Comparison of ENCODE assay signal across 15 cellular contexts in genomic region chr12:115872212-115872611, GRCh38.
A peak's percentile ranks its signal among the peaks of the same experiment; 100 is the strongest.
DNase-seq lines count a peak whose midpoint lies in the region; ATAC-seq, FAIRE-seq and TF ChIP-seq lines count a peak whose summit lies in the region.
"Had no signal": no experiment of that assay in that cellular context is flagged by ENCODE, and none has a peak within 500 bp of the region (broad histone marks: within the 10 kb centered on the region; RNA-seq: fewer than 3 reads in every experiment).

No MANE protein-coding gene starts in this region.

- H3K36me3 ChIP-seq in H1 (ENCODE audit: control insufficient read depth in 2 of 4, insufficient read depth in 4 of 4, low read length in 3 of 4) (no peaks in the 10 kb centered on the region), trophoblast cell (ENCODE audit: control insufficient read depth in 1 of 2, insufficient read depth in 2 of 2, low read length in 2 of 2) (no peaks in the 10 kb centered on the region)
- H3K36me3 ChIP-seq: brain microvascular endothelial cell had no signal

- peak overlapping the region; percentile 36 for H2BK120ac ChIP-seq in H1 (replicated peaks; ENCODE audit: low read depth, low read length)
- peak overlapping the region; percentile 98 for H2BK120ac ChIP-seq in trophoblast cell (ENCODE audit: insufficient read depth, low read length, poor library complexity)

- peak overlapping the region; percentile 44 for H4K91ac ChIP-seq in H1 (replicated peaks; ENCODE audit: insufficient read length, low read length)
- peak overlapping the region; percentile 43 for H4K91ac ChIP-seq in trophoblast cell (ENCODE audit: low read depth, low read length)

- no peak for ATAC-seq in GM21576 (IDR thresholded peaks at IDR 0.05; ENCODE audit: unreplicated experiment)
- no peak for ATAC-seq in HG03342 (IDR thresholded peaks at IDR 0.05; ENCODE audit: unreplicated experiment)
- ATAC-seq: activated CD4-positive, CD25-positive, alpha-beta regulatory T cell treated with anti-CD3 and anti-CD28 coated beads, Interleukin-2, amount 50 U/mL, for 24 hours; activated naive CD8-positive, alpha-beta T cell treated with anti-CD3 and anti-CD28 coated beads, Interleukin-2, amount 50 U/mL, for 24 hours had no signal

- H3K4me2 ChIP-seq in H1 (ENCODE audit: insufficient read depth in 1 of 2, low read depth in 2 of 2, low read length in 2 of 2) (peak overlapping the region; percentile 45 to 49; a peak in 3 of 4 replicates), trophoblast cell (ENCODE audit: low read length) (peak overlapping the region; percentile 59)

- no peaks in the 10 kb centered on the region for H3K9me3 ChIP-seq in H1 (ENCODE audit: insufficient read depth in 2 of 2, low read depth in 1 of 2, low read length in 1 of 2)
- H3K9me3 ChIP-seq in trophoblast cell (ENCODE audit: insufficient read depth, low read depth, low read length): peaks cover 4% of the 10 kb centered on the region

- no peak for TF ChIP-seq POLR2A in H1 (IDR thresholded peaks at IDR 0.05; ENCODE audit: control extremely low read depth in 1 of 2, low read depth in 2 of 2, low read length in 2 of 2)
- TF ChIP-seq POLR2A in lower leg skin (IDR thresholded peaks at IDR 0.05): no peak

- no peak overlapping the region for H4K12ac ChIP-seq in trophoblast cell (ENCODE audit: low read depth, low read length)

- POLR2A ChIA-PET in H1 (lab: Charles Lee; ENCODE audit: partially characterized antibody): interaction anchor here (0.6 to 1.8 kb wide), 4 partner anchors 10 to 297 kb away, joined by 3 to 8 read pairs (median 4); no protein-coding TSS in a partner anchor

- 0 out of 7 replicates have a peak overlapping the region, but pooled peaks of 2 of the 4 experiments have one; percentile 1 to 6 for H3K9ac ChIP-seq in H1 (replicated peaks in 1 of 4; ENCODE audit: extremely low read depth in 1 of 4, low read depth in 3 of 4, low read length in 3 of 4)
- no peak overlapping the region for H3K9ac ChIP-seq in trophoblast cell (ENCODE audit: low read length)
- H3K9ac ChIP-seq: parathyroid adenoma had no signal

- intact Hi-C loops in lower leg skin (cut with DNase I; ENCODE audit: low total_unique reads): no loop called here

- peaks cover 13 to 23% (median 18%) of the 10 kb centered on the region in 4 experiments for H3K4me1 ChIP-seq in H1 (replicated peaks in 1 of 4; ENCODE audit: control insufficient read depth in 3 of 4, insufficient read depth in 4 of 4, low read length in 3 of 4)
- H3K4me1 ChIP-seq in trophoblast cell (ENCODE audit: control insufficient read depth in 1 of 2, insufficient read depth in 2 of 2, low read length in 2 of 2): peaks cover 28 to 35% of the 10 kb centered on the region in 2 experiments
- H3K4me1 ChIP-seq: parathyroid adenoma had no signal

- H4K20me1 ChIP-seq in H1 (replicated peaks in 1 of 2; ENCODE audit: control insufficient read depth in 1 of 2, insufficient read depth in 2 of 2, low read length in 2 of 2): no peaks in the 10 kb centered on the region

- H3K23me2 ChIP-seq in H1 (ENCODE audit: low read depth, low read length): no peaks in the 10 kb centered on the region

- H2AFZ ChIP-seq in H1 (ENCODE audit: low read length): no peak overlapping the region
- no peak overlapping the region for H2AFZ ChIP-seq in trophoblast cell (ENCODE audit: insufficient read depth, low read length, poor library complexity)
- H2AFZ ChIP-seq: parathyroid adenoma had no signal

- H4K8ac ChIP-seq in H1 (ENCODE audit: extremely low read depth, insufficient read depth, low read length): no peak overlapping the region
- H4K8ac ChIP-seq in trophoblast cell (ENCODE audit: low read depth, low read length): peak overlapping the region; percentile 15

- no peak for FAIRE-seq in H1 (lab: Jason Lieb, UNC)
- FAIRE-seq: frontal cortex had no signal

- H3K27me3 ChIP-seq in H1 (replicated peaks in 1 of 4; ENCODE audit: control insufficient read depth in 3 of 4, extremely low read depth in 1 of 4, insufficient read depth in 3 of 4, low read length in 3 of 4) (no peaks in the 10 kb centered on the region), trophoblast cell (ENCODE audit: insufficient read depth, low read length) (no peaks in the 10 kb centered on the region)
- H3K27me3 ChIP-seq: brain microvascular endothelial cell had no signal

- no peak overlapping the region for H3K56ac ChIP-seq in H1 (replicated peaks; ENCODE audit: insufficient read length, low read depth, low read length)

- H3K4ac ChIP-seq in H1 (replicated peaks; ENCODE audit: insufficient read length, low read depth, low read length) (no peak overlapping the region), trophoblast cell (ENCODE audit: low read depth, low read length) (no peak overlapping the region)

- H3K4me3 ChIP-seq in LNCaP clone FGC (ENCODE audit: low read depth, low read length) (no peak overlapping the region), H1 (ENCODE audit: extremely low read depth in 1 of 4, insufficient read depth in 2 of 4, low read depth in 3 of 4, low read length in 4 of 4) (peak overlapping the region in 1 of 4 experiments; percentile 39; a peak in 1 of 8 replicates), trophoblast cell (ENCODE audit: low read depth, low read length) (no peak overlapping the region), lower leg skin (ENCODE audit: low read depth, poor library complexity, severe bottlenecking) (no peak overlapping the region)

- no peak overlapping the region for H3K23ac ChIP-seq in H1 (ENCODE audit: insufficient read length)
- H3K23ac ChIP-seq in trophoblast cell (ENCODE audit: low read length): no peak overlapping the region

- WGBS in H1 (ENCODE audit: extremely low coverage in 1 of 2, insufficient coverage in 1 of 2, insufficient read length in 1 of 2, insufficient replicate concordance in 2 of 2, low coverage in 1 of 2, low lambda C conversion rate in 2 of 2, missing lambda C conversion rate in 1 of 2), 2 experiments: 50% methylated on average over 1 of the region's 1 CpG; no CpG with 5 or more reads in 1 of the 2 experiments
- WGBS in trophoblast cell (ENCODE audit: extremely low coverage, insufficient coverage, insufficient read length): no CpG with 5 or more reads among the region's 1 CpG
- 71 to 72% methylated on average over 1 of the region's 1 CpG for WGBS in lower leg skin, 2 donors

- CTCF ChIA-PET in H1 (lab: Charles Lee; ENCODE audit: partially characterized antibody): interaction anchor here (0.5 to 5.5 kb wide), 23 partner anchors 9 to 1891 kb away, joined by 3 to 35 read pairs (median 4); no protein-coding TSS in a partner anchor

- TF ChIP-seq EP300 in H1 (IDR thresholded peaks at IDR 0.05; ENCODE audit: borderline replicate concordance in 1 of 2, low read depth in 2 of 2, low read length in 2 of 2): no peak

- peak overlapping the region; percentile 56 for H2BK12ac ChIP-seq in H1 (ENCODE audit: low read depth, low read length)
- no peak overlapping the region for H2BK12ac ChIP-seq in trophoblast cell (ENCODE audit: low read length)

- no peak overlapping the region for H2BK15ac ChIP-seq in H1 (ENCODE audit: low read length)

- H3K79me2 ChIP-seq in H1 (ENCODE audit: control insufficient read depth in 1 of 2, insufficient read depth in 2 of 2, low read length in 2 of 2) (no peaks in the 10 kb centered on the region), trophoblast cell (ENCODE audit: control insufficient read depth, insufficient read depth, low read length, poor library complexity) (peaks cover 3% of the 10 kb centered on the region)
- H3K79me2 ChIP-seq: parathyroid adenoma had no signal

- DNase-seq in DMS53 treated with DMSO at 0.1 percent for 48 hours (lab: John Stamatoyannopoulos, UW; ENCODE audit: unreplicated experiment) (peak; percentile 93), LNCaP clone FGC (ENCODE audit: low read depth) (peak; percentile 60), H1 (ENCODE audit: low read depth in 1 of 2, low spot score in 2 of 2) (no peak), trophoblast cell (peak; percentile 58 to 70), inferior parietal cortex (ENCODE audit: extremely low spot score) (no peak), lower leg skin (ENCODE audit: low spot score in 2 of 2) (no peak)
- DNase-seq: activated naive CD8-positive, alpha-beta T cell treated with anti-CD3 and anti-CD28 coated beads, Interleukin-2, amount 50 U/mL, for 24 hours; MM.1S; stimulated activated CD4-positive, alpha-beta T cell treated with anti-CD3 and anti-CD28 coated beads, Interleukin-4, amount 100 ng/mL, for 4 hours had no signal

- H2AK5ac ChIP-seq in H1 (ENCODE audit: low read depth, low read length): peak overlapping the region; percentile 19; the same call in 1 of the 2 replicates
- H2AK5ac ChIP-seq in trophoblast cell (ENCODE audit: low read length): no peak overlapping the region

- TF ChIP-seq RAD21 in H1 (IDR thresholded peaks at IDR 0.05 in 1 of 2, conservative IDR thresholded peaks at IDR 0.05 in 1 of 2; ENCODE audit: low read depth in 2 of 2, low read length in 2 of 2): no peak

- H2BK5ac ChIP-seq in H1 (ENCODE audit: low read depth, low read length) (peak overlapping the region; percentile 21; the same call in 1 of the 2 replicates), trophoblast cell (ENCODE audit: low read depth, low read length, poor library complexity) (peak overlapping the region; percentile 74)

- H3K18ac ChIP-seq in H1 (ENCODE audit: extremely low read depth, low read length) (peak overlapping the region; percentile 5; the same call in 1 of the 2 replicates), trophoblast cell (ENCODE audit: low read length) (no peak overlapping the region)

- H3K27ac ChIP-seq in H1 (ENCODE audit: low read depth, low read length): peak overlapping the region; percentile 68
- H3K27ac ChIP-seq in trophoblast cell (ENCODE audit: low read depth, low read length): peak overlapping the region; percentile 99
- H3K27ac ChIP-seq: brain microvascular endothelial cell, parathyroid adenoma had no signal

- TF ChIP-seq CTCF in LNCaP clone FGC (IDR thresholded peaks at IDR 0.05; ENCODE audit: control insufficient read depth, extremely low read depth, insufficient read depth) (no peak), H1 (IDR thresholded peaks at IDR 0.05; ENCODE audit: control extremely low read depth in 1 of 3, insufficient read depth in 1 of 3, low read depth in 1 of 3, low read length in 3 of 3) (no peak), lower leg skin (IDR thresholded peaks at IDR 0.05) (no peak)

- peak overlapping the region; percentile 66; the same call in 1 of the 2 replicates for H2BK20ac ChIP-seq in H1 (ENCODE audit: low read length)

- no peak overlapping the region for H3K14ac ChIP-seq in H1 (ENCODE audit: insufficient read length)
- peak overlapping the region; percentile 77 for H3K14ac ChIP-seq in trophoblast cell (ENCODE audit: low read length)

- peak overlapping the region; percentile 27 for H4K5ac ChIP-seq in H1 (ENCODE audit: insufficient read length, low read depth, low read length)

- H3K79me1 ChIP-seq in H1 (ENCODE audit: low read depth, low read length): no peaks in the 10 kb centered on the region
- H3K79me1 ChIP-seq in trophoblast cell (ENCODE audit: low read length): peaks cover 48% of the 10 kb centered on the region

TF ChIP-seq in H1, 55 proteins besides CTCF, POLR2A, EP300 and RAD21:
- TF ChIP-seq RBBP5 (IDR thresholded peaks at IDR 0.05; ENCODE audit: borderline replicate concordance, low read depth, low read length) (0 out of 2 replicates have a peak, but pooled peaks have one; percentile 17), TAF1 (IDR thresholded peaks at IDR 0.05; ENCODE audit: low read depth, low read length) (no peak)

Comparison
In these comparisons a context has a peak if more than half of its experiments do, and no peak if none do; other contexts are left out.
1. DNase-seq: peak in DMS53 treated with DMSO at 0.1 percent for 48 hours (single experiment), LNCaP clone FGC (single experiment) and trophoblast cell (2 of 2); none in H1 (0 of 2), inferior parietal cortex (single experiment) and lower leg skin (0 of 2).